ENCODE assay signal across 19 cellular contexts in the genomic region with DNA sequence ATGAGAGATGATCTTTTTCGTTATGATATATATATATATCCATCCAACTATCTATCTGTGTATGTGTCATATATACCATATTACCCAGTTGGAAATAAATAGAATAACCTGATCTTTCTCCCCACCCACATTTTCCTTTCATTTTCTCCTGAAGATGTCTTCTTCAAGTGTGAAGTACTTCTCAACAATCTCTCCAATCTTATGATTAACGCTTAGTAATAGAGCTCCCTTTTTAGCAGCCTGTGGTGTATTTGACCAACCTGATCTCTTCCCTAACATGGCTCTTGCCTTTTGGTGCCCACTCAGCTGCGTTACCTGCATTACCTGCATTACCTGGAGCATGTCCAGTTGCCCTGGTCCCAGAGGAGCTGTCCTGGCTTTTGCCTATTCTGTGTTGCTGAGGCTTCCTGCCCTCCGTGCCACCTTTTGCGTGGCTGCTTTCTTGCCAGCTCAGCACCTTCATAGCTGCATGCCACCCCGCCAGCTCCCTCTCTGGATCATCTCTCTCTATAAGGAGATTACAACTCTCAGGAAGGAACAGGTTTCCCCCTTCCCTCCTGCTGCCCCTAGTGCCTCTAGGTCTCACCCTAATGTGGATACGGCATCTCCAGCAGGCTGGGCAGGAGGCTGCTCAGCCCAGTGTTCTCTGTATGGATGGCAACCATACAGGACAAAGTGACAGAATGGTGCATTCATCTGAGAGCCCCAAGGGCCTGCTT.
DNase-seq lines count a peak whose midpoint lies in the region; ATAC-seq and TF ChIP-seq lines count a peak whose summit lies in the region.
"Had no signal": no experiment of that assay in that cellular context is flagged by ENCODE, and none has a peak within 500 bp of the region (broad histone marks: within the 10 kb centered on the region; RNA-seq: fewer than 3 reads in every experiment).

No MANE protein-coding gene starts in this region.

- H3K36me3 Mint-ChIP-seq in memory B cell = no peaks in the 10 kb centered on the region
- H3K36me3 Mint-ChIP-seq: activated naive CD4-positive, alpha-beta T cell treated with anti-CD3 and anti-CD28 coated beads, Interleukin-2, amount 50 U/mL, for 24 hours; brain; natural killer cell treated with Interleukin-12 subunit alpha and Interleukin-12 subunit beta and Interleukin-15 and Interleukin-18, amount 100 ng/mL, for 72 hours; stimulated activated memory B cell treated with anti-CD40 and anti-IgM and Interleukin-4, amounts not matched to agents 10 μg/mL and 1 μg/mL and 100 μg/mL, for 72 hours had no signal

- DNase-seq in DMS153 (lab: John Stamatoyannopoulos, UW) = peak; percentile 24
- DNase-seq in DMS153 treated with DMSO at 0.1 percent for 48 hours (lab: John Stamatoyannopoulos, UW; ENCODE audit: unreplicated experiment) = no peak
- peak; percentile 77 for DNase-seq in NCI-H82 (lab: John Stamatoyannopoulos, UW)
- no peak for DNase-seq in memory B cell (ENCODE audit: low spot score in 2 of 2)
- DNase-seq in H4 (ENCODE audit: low spot score) = no peak
- DNase-seq: 8988T; activated CD8-positive, alpha-beta memory T cell treated with anti-CD3 and anti-CD28 coated beads, Interleukin-2, amount 50 U/mL, for 4 hours; DMS79 treated with DMSO at 0.1 percent for 48 hours; erythroblast; NCI-H1694 treated with DMSO at 0.1 percent for 48 hours had no signal

- no peak overlapping the region for H3K4me3 Mint-ChIP-seq in memory B cell
- H3K4me3 Mint-ChIP-seq: activated naive CD4-positive, alpha-beta T cell treated with anti-CD3 and anti-CD28 coated beads, Interleukin-2, amount 50 U/mL, for 24 hours; brain; dendritic cell treated with granulocyte-macrophage colony-stimulating factor and Interleukin-4, amounts not matched to agents 40 ng/mL and 50 ng/mL, for 4 days; natural killer cell treated with Interleukin-12 subunit alpha and Interleukin-12 subunit beta and Interleukin-15 and Interleukin-18, amount 100 ng/mL, for 72 hours; stimulated activated memory B cell treated with anti-CD40 and anti-IgM and Interleukin-4, amounts not matched to agents 10 μg/mL and 1 μg/mL and 100 μg/mL, for 72 hours had no signal

- H3K27ac ChIP-seq in 22Rv1 = peak overlapping the region; percentile 17; the same call in 1 of the 2 replicates
- H3K27ac ChIP-seq: SJSA1 had no signal

- no peaks in the 10 kb centered on the region for H3K9me3 Mint-ChIP-seq in memory B cell
- H3K9me3 Mint-ChIP-seq: activated naive CD4-positive, alpha-beta T cell treated with anti-CD3 and anti-CD28 coated beads, Interleukin-2, amount 50 U/mL, for 24 hours; dendritic cell treated with granulocyte-macrophage colony-stimulating factor and Interleukin-4, amounts not matched to agents 40 ng/mL and 50 ng/mL, for 4 days; natural killer cell treated with Interleukin-12 subunit alpha and Interleukin-12 subunit beta and Interleukin-15 and Interleukin-18, amount 100 ng/mL, for 72 hours; stimulated activated memory B cell treated with anti-CD40 and anti-IgM and Interleukin-4, amounts not matched to agents 10 μg/mL and 1 μg/mL and 100 μg/mL, for 72 hours had no signal

- no peaks in the 10 kb centered on the region for H3K27me3 Mint-ChIP-seq in memory B cell
- H3K27me3 Mint-ChIP-seq: activated naive CD4-positive, alpha-beta T cell treated with anti-CD3 and anti-CD28 coated beads, Interleukin-2, amount 50 U/mL, for 24 hours; stimulated activated memory B cell treated with anti-CD40 and anti-IgM and Interleukin-4, amounts not matched to agents 10 μg/mL and 1 μg/mL and 100 μg/mL, for 72 hours had no signal

- ATAC-seq in memory B cell (ENCODE audit: low read depth) = no peak
- no peak for ATAC-seq in HG03045 (IDR thresholded peaks at IDR 0.05; ENCODE audit: unreplicated experiment)
- ATAC-seq in GM18873 (IDR thresholded peaks at IDR 0.05; ENCODE audit: low FRiP score, unreplicated experiment) = no peak
- ATAC-seq: stimulated activated memory B cell treated with anti-CD40 and anti-IgM and Interleukin-4, amounts not matched to agents 10 μg/mL and 1 μg/mL and 100 μg/mL, for 72 hours had no signal

- H3K4me1 Mint-ChIP-seq in memory B cell = peaks cover 7% of the 10 kb centered on the region

- H3K27ac Mint-ChIP-seq in memory B cell = peak overlapping the region; percentile 7
- H3K27ac Mint-ChIP-seq: activated naive CD4-positive, alpha-beta T cell treated with anti-CD3 and anti-CD28 coated beads, Interleukin-2, amount 50 U/mL, for 24 hours; brain; dendritic cell treated with granulocyte-macrophage colony-stimulating factor and Interleukin-4, amounts not matched to agents 40 ng/mL and 50 ng/mL, for 4 days; natural killer cell treated with Interleukin-12 subunit alpha and Interleukin-12 subunit beta and Interleukin-15 and Interleukin-18, amount 100 ng/mL, for 72 hours; stimulated activated memory B cell treated with anti-CD40 and anti-IgM and Interleukin-4, amounts not matched to agents 10 μg/mL and 1 μg/mL and 100 μg/mL, for 72 hours had no signal

- TF ChIP-seq CTCF in 22Rv1 (IDR thresholded peaks at IDR 0.05) = no peak

Comparison
In these comparisons a context has a peak if more than half of its experiments do, and no peak if none do; other contexts are left out.
1. DNase-seq: peak in DMS153 (single experiment) and NCI-H82 (single experiment); none in DMS153 treated with DMSO at 0.1 percent for 48 hours (single experiment), memory B cell (0 of 2) and H4 (single experiment).